Comparison of ENCODE assay signal across 37 cellular contexts in genomic region chr10:126586878-126587277, GRCh38.
DNase-seq lines count a peak whose midpoint lies in the region; ATAC-seq, FAIRE-seq and TF ChIP-seq lines count a peak whose summit lies in the region.
"Had no signal": no experiment of that assay in that cellular context is flagged by ENCODE, and none has a peak within 500 bp of the region (broad histone marks: within the 10 kb centered on the region; RNA-seq: fewer than 3 reads in every experiment).

No MANE protein-coding gene starts in this region.

- ATAC-seq in HepG2 = no peak
- no peak for ATAC-seq in right lobe of liver
- ATAC-seq: A549; CD8-positive, alpha-beta T cell had no signal

- H3K27me3 Mint-ChIP-seq in astrocyte (ENCODE audit: low read depth, unreplicated experiment) = peaks cover 7% of the 10 kb centered on the region
- H3K27me3 Mint-ChIP-seq: B cell had no signal

- no peaks in the 10 kb centered on the region for H4K20me1 ChIP-seq in HepG2 (ENCODE audit: insufficient read depth, low read length)
- no peaks in the 10 kb centered on the region for H4K20me1 ChIP-seq in astrocyte (ENCODE audit: insufficient read depth, low read length)
- H4K20me1 ChIP-seq: BLaER1; BLaER1 treated with 17β-estradiol and CSF1 and Interleukin-3, amounts not matched to agents 10 nM and 100 nM had no signal

- H3K27ac ChIP-seq in HepG2 (ENCODE audit: extremely low read length, insufficient read depth, low read length) = no peak overlapping the region
- H3K27ac ChIP-seq in right lobe of liver = no peak overlapping the region
- no peak overlapping the region for H3K27ac ChIP-seq in astrocyte (ENCODE audit: low read depth, low read length)
- H3K27ac ChIP-seq: 22Rv1; A549; BLaER1; BLaER1 treated with 17β-estradiol and CSF1 and Interleukin-3, amounts not matched to agents 10 nM and 100 nM; C4-2B had no signal

- peaks cover 2% of the 10 kb centered on the region for H3K36me3 Mint-ChIP-seq in astrocyte (ENCODE audit: low read depth, unreplicated experiment)
- H3K36me3 Mint-ChIP-seq: CD14-positive monocyte; CD4-positive, alpha-beta memory T cell; CD4-positive, CD25-positive, alpha-beta regulatory T cell; CD8-positive, alpha-beta T cell had no signal

- H3K4me1 ChIP-seq in HepG2 (ENCODE audit: insufficient read depth, low read length) = no peaks in the 10 kb centered on the region
- H3K4me1 ChIP-seq in right lobe of liver = no peaks in the 10 kb centered on the region
- H3K4me1 ChIP-seq in astrocyte (ENCODE audit: insufficient read depth, low read length) = no peaks in the 10 kb centered on the region
- H3K4me1 ChIP-seq: A549; BE2C; BLaER1; BLaER1 treated with 17β-estradiol and CSF1 and Interleukin-3, amounts not matched to agents 10 nM and 100 nM; Caco-2 had no signal

- no peak overlapping the region for H3K27ac Mint-ChIP-seq in astrocyte (ENCODE audit: unreplicated experiment)
- H3K27ac Mint-ChIP-seq: B cell; CD14-positive monocyte; CD4-positive, alpha-beta memory T cell; CD4-positive, alpha-beta T cell; CD8-positive, alpha-beta memory T cell; CD8-positive, alpha-beta T cell had no signal

- H3K4me3 Mint-ChIP-seq in astrocyte (ENCODE audit: unreplicated experiment) = no peak overlapping the region
- H3K4me3 Mint-ChIP-seq: B cell; CD14-positive monocyte; CD4-positive, alpha-beta memory T cell; CD4-positive, alpha-beta T cell; CD4-positive, CD25-positive, alpha-beta regulatory T cell; CD8-positive, alpha-beta memory T cell; CD8-positive, alpha-beta T cell had no signal

- CTCF ChIA-PET in HepG2 (lab: Yijun Ruan, JAX; ENCODE audit: low intra/inter-chr PET ratio, low total read pairs) = no interaction called here

- WGBS in HepG2 (ENCODE audit: low lambda C conversion rate) = 10% methylated on average over 5 of the region's 5 CpGs
- 40% methylated on average over 4 of the region's 5 CpGs for WGBS in right lobe of liver (ENCODE audit: insufficient coverage, low coverage, low lambda C conversion rate, missing lambda C conversion rate)

- H3K4me3 ChIP-seq in HepG2 (replicated peaks in 1 of 3; ENCODE audit: insufficient read depth in 1 of 3, low read depth in 2 of 3, low read length in 3 of 3) (no peak overlapping the region), right lobe of liver (no peak overlapping the region), astrocyte (ENCODE audit: insufficient read depth, low read depth, low read length) (no peak overlapping the region), bronchial epithelial cell (ENCODE audit: low read depth, low read length) (no peak overlapping the region)
- H3K4me3 ChIP-seq: A549; BLaER1; BLaER1 treated with 17β-estradiol and CSF1 and Interleukin-3, amounts not matched to agents 10 nM and 100 nM had no signal

- H3K79me2 ChIP-seq in HepG2 (ENCODE audit: insufficient read depth, low read length) = no peaks in the 10 kb centered on the region
- H3K79me2 ChIP-seq in astrocyte (ENCODE audit: insufficient read depth, low read length) = no peaks in the 10 kb centered on the region

- TF ChIP-seq POLR2A in HepG2 (IDR thresholded peaks at IDR 0.05; ENCODE audit: insufficient read depth in 1 of 2, low read depth in 2 of 2, low read length in 2 of 2) (no peak), right lobe of liver (IDR thresholded peaks at IDR 0.05) (no peak)

- peaks cover 2% of the 10 kb centered on the region for H3K9me3 Mint-ChIP-seq in astrocyte (ENCODE audit: unreplicated experiment)

- no peak overlapping the region for H3K9ac ChIP-seq in HepG2 (ENCODE audit: insufficient read depth, low read depth, low read length)
- H3K9ac ChIP-seq in astrocyte (ENCODE audit: low read length) = no peak overlapping the region
- H3K9ac ChIP-seq: BLaER1; BLaER1 treated with 17β-estradiol and CSF1 and Interleukin-3, amounts not matched to agents 10 nM and 100 nM had no signal

- BruUV-seq in HepG2 (replicated peaks; lab: Mats Ljungman, UMichigan) = no TSS peak

- POLR2A ChIA-PET in HepG2 (lab: Yijun Ruan, JAX) = no interaction called here

- H3K9me3 ChIP-seq in HepG2 (ENCODE audit: low read length) (no peaks in the 10 kb centered on the region), right lobe of liver (no peaks in the 10 kb centered on the region), astrocyte (ENCODE audit: insufficient read depth, low read depth, low read length) (no peaks in the 10 kb centered on the region)
- H3K9me3 ChIP-seq: A549; BE2C; BLaER1; BLaER1 treated with 17β-estradiol and CSF1 and Interleukin-3, amounts not matched to agents 10 nM and 100 nM; Caco-2 had no signal

- H3K4me2 ChIP-seq in HepG2 (ENCODE audit: low read depth, low read length) = no peak overlapping the region
- H3K4me2 ChIP-seq in astrocyte (ENCODE audit: low read length) = no peak overlapping the region
- H3K4me2 ChIP-seq: A549; BLaER1; BLaER1 treated with 17β-estradiol and CSF1 and Interleukin-3, amounts not matched to agents 10 nM and 100 nM had no signal

- TF ChIP-seq CTCF in HepG2 (CRISPR knock-in tag; IDR thresholded peaks at IDR 0.05) (no peak), right lobe of liver (IDR thresholded peaks at IDR 0.05) (no peak), astrocyte (IDR thresholded peaks at IDR 0.05; ENCODE audit: insufficient read depth, low read depth, low read length) (no peak), bronchial epithelial cell (IDR thresholded peaks at IDR 0.05; ENCODE audit: insufficient read depth, low read length, severe bottlenecking) (no peak)

- DNase-seq in HepG2 (ENCODE audit: low spot score) (no peak), right lobe of liver (no peak), EH (ENCODE audit: low read depth) (peak; percentile 5), astrocyte (ENCODE audit: low read depth) (peak; percentile 39), bronchial epithelial cell (ENCODE audit: low read depth) (no peak), NCI-H2081 treated with DMSO at 0.1 percent for 48 hours (lab: John Stamatoyannopoulos, UW) (no peak), UCSD-AML1 (lab: John Stamatoyannopoulos, UW; ENCODE audit: unreplicated experiment) (no peak)
- DNase-seq in activated CD4-positive, alpha-beta T cell treated with anti-CD3 and anti-CD28 coated beads, Interleukin-2, amount 50 U/mL, for 4 hours = no peak
- DNase-seq: 8988T; ACHN; AML-193; BE2C; C1 segment of cervical spinal cord; Caco-2; Calu3; CD4-positive, alpha-beta memory T cell; CD4-positive, alpha-beta T cell; CD4-positive, CD25-positive, alpha-beta regulatory T cell; CD8-positive, alpha-beta memory T cell; CD8-positive, alpha-beta T cell; COR-L47; DMS 273 treated with DMSO at 0.1 percent for 48 hours; DMS153; DMS53; DMS79; DMS79 treated with DMSO at 0.1 percent for 48 hours; DND-41; EL had no signal

- in situ Hi-C loops in HepG2 (cut with HindIII; ENCODE audit: extremely low pct_ligation_motif_present, low pct_unique_long_range_greater_than_20kb) = no loop called here

- H3K36me3 ChIP-seq in HepG2 (replicated peaks in 1 of 2; ENCODE audit: control insufficient read depth in 1 of 2, insufficient read depth in 2 of 2, low read length in 2 of 2) (no peaks in the 10 kb centered on the region), right lobe of liver (no peaks in the 10 kb centered on the region), astrocyte (ENCODE audit: insufficient read depth, low read length) (no peaks in the 10 kb centered on the region), bronchial epithelial cell (ENCODE audit: control insufficient read depth, insufficient read depth, low read length) (no peaks in the 10 kb centered on the region)
- H3K36me3 ChIP-seq: BE2C; BLaER1; BLaER1 treated with 17β-estradiol and CSF1 and Interleukin-3, amounts not matched to agents 10 nM and 100 nM had no signal

- TF ChIP-seq RAD21 in HepG2 (CRISPR knock-in tag; IDR thresholded peaks at IDR 0.05) = no peak

- H2AFZ ChIP-seq in HepG2 (ENCODE audit: low read length) (no peak overlapping the region), astrocyte (ENCODE audit: low read depth, low read length) (no peak overlapping the region)

- intact Hi-C loops in HepG2 (cut with micrococcal nuclease; ENCODE audit: unreplicated experiment) = no loop called here
- intact Hi-C loops in right lobe of liver (cut with DNase I) = no loop called here

- H3K27me3 ChIP-seq in HepG2 (ENCODE audit: control insufficient read depth in 1 of 2, insufficient read depth in 2 of 2, low read length in 2 of 2) = peaks cover 0 to 4% of the 10 kb centered on the region in 2 experiments; a peak in 1 of 5 replicates
- no peaks in the 10 kb centered on the region for H3K27me3 ChIP-seq in right lobe of liver
- H3K27me3 ChIP-seq in astrocyte (ENCODE audit: insufficient read depth, low read length) = peaks cover 8% of the 10 kb centered on the region
- no peaks in the 10 kb centered on the region for H3K27me3 ChIP-seq in bronchial epithelial cell (ENCODE audit: control insufficient read depth, insufficient read depth, low read length)
- H3K27me3 ChIP-seq: BE2C; BLaER1; BLaER1 treated with 17β-estradiol and CSF1 and Interleukin-3, amounts not matched to agents 10 nM and 100 nM had no signal

- peaks cover 2% of the 10 kb centered on the region for H3K4me1 Mint-ChIP-seq in astrocyte (ENCODE audit: low read depth, unreplicated experiment)
- H3K4me1 Mint-ChIP-seq: B cell; CD14-positive monocyte; CD4-positive, alpha-beta memory T cell; CD4-positive, CD25-positive, alpha-beta regulatory T cell; CD8-positive, alpha-beta memory T cell had no signal

- FAIRE-seq in HepG2 (lab: Jason Lieb, UNC) (no peak), astrocyte (lab: Jason Lieb, UNC) (no peak), bronchial epithelial cell (lab: Jason Lieb, UNC) (peak; percentile 18)
- FAIRE-seq: A204.1, A549, D721Med had no signal

- TF ChIP-seq EP300 in HepG2 (IDR thresholded peaks at IDR 0.05; ENCODE audit: low read depth in 2 of 2, low read length in 2 of 2) = no peak
- TF ChIP-seq EP300 in HepG2 (CRISPR knock-in tag; IDR thresholded peaks at IDR 0.05; ENCODE audit: borderline replicate concordance) = no peak

TF ChIP-seq in HepG2, 621 proteins besides CTCF, POLR2A, EP300 and RAD21:
- no peak for TF ChIP-seq ZNF160 (CRISPR knock-in tag; IDR thresholded peaks at IDR 0.05)
- TF ChIP-seq CREB1 (IDR thresholded peaks at IDR 0.05) = peak; percentile 77
- TF ChIP-seq CREB1 (CRISPR knock-in tag; IDR thresholded peaks at IDR 0.05) = no peak
- no peak for TF ChIP-seq SP2 (CRISPR knock-in tag; IDR thresholded peaks at IDR 0.05)

Comparison
In these comparisons a context has a peak if more than half of its experiments do, and no peak if none do; other contexts are left out.
1. DNase-seq: peak in EH (single experiment) and astrocyte (single experiment); none in HepG2 (single experiment), right lobe of liver (0 of 3), bronchial epithelial cell (single experiment), NCI-H2081 treated with DMSO at 0.1 percent for 48 hours (single experiment), activated CD4-positive, alpha-beta T cell treated with anti-CD3 and anti-CD28 coated beads, Interleukin-2, amount 50 U/mL, for 4 hours (0 of 2) and UCSD-AML1 (single experiment).